ENCODE assay signal across 11 cellular contexts in genomic region chr4:165700855-165701254, GRCh38.
DNase-seq lines count a peak whose midpoint lies in the region; ATAC-seq, FAIRE-seq and TF ChIP-seq lines count a peak whose summit lies in the region.
"Had no signal": no experiment of that assay in that cellular context is flagged by ENCODE, and none has a peak within 500 bp of the region (broad histone marks: within the 10 kb centered on the region; RNA-seq: fewer than 3 reads in every experiment).

No MANE protein-coding gene starts in this region.

- H3K4me1 ChIP-seq in cardiac muscle cell (ENCODE audit: low read depth) (no peaks in the 10 kb centered on the region), right atrium auricular region (no peaks in the 10 kb centered on the region)

- no peak overlapping the region for H3K4me3 Mint-ChIP-seq in stimulated activated naive B cell treated with anti-CD40 and anti-IgM and Interleukin-4, amounts not matched to agents 10 μg/mL and 1 μg/mL and 100 μg/mL, for 72 hours
- H3K4me3 Mint-ChIP-seq: central memory CD8-positive, alpha-beta T cell had no signal

- ATAC-seq in HG03378 (IDR thresholded peaks at IDR 0.05; ENCODE audit: unreplicated experiment) = peak; percentile 45
- ATAC-seq in stimulated activated naive B cell treated with anti-CD40 and anti-IgM and Interleukin-4, amounts not matched to agents 10 μg/mL and 1 μg/mL and 100 μg/mL, for 72 hours (replicated peaks) = peak; percentile 41 to 42
- ATAC-seq in HG02610 (IDR thresholded peaks at IDR 0.05; ENCODE audit: unreplicated experiment) = no peak

- H3K27ac ChIP-seq in cardiac muscle cell = no peak overlapping the region
- no peak overlapping the region for H3K27ac ChIP-seq in right atrium auricular region

- H3K27me3 ChIP-seq in cardiac muscle cell (no peaks in the 10 kb centered on the region), right atrium auricular region (no peaks in the 10 kb centered on the region), bronchial epithelial cell (ENCODE audit: control insufficient read depth, insufficient read depth, low read length) (no peaks in the 10 kb centered on the region)

- no peak for DNase-seq in cardiac muscle cell (ENCODE audit: low read depth in 1 of 2, low spot score in 1 of 2)
- DNase-seq in right atrium auricular region (ENCODE audit: low spot score) = no peak
- DNase-seq in bronchial epithelial cell (ENCODE audit: low read depth) = peak; percentile 33
- DNase-seq in stimulated activated naive B cell treated with anti-CD40 and anti-IgM and Interleukin-4, amounts not matched to agents 10 μg/mL and 1 μg/mL and 100 μg/mL, for 72 hours = no peak
- DNase-seq in NCI-H510A (lab: John Stamatoyannopoulos, UW) = no peak
- DNase-seq in hippocampal formation (lab: John Stamatoyannopoulos, UW) = no peak
- DNase-seq: AML-193, SW 1271 had no signal

- FAIRE-seq in bronchial epithelial cell (lab: Jason Lieb, UNC) = no peak

- no peak overlapping the region for H3K27ac Mint-ChIP-seq in stimulated activated naive B cell treated with anti-CD40 and anti-IgM and Interleukin-4, amounts not matched to agents 10 μg/mL and 1 μg/mL and 100 μg/mL, for 72 hours

- H3K9me3 ChIP-seq in cardiac muscle cell (ENCODE audit: low read depth) (no peaks in the 10 kb centered on the region), right atrium auricular region (no peaks in the 10 kb centered on the region)

- H3K4me1 Mint-ChIP-seq in stimulated activated naive B cell treated with anti-CD40 and anti-IgM and Interleukin-4, amounts not matched to agents 10 μg/mL and 1 μg/mL and 100 μg/mL, for 72 hours = no peaks in the 10 kb centered on the region
- H3K4me1 Mint-ChIP-seq: central memory CD8-positive, alpha-beta T cell had no signal

- H3K27me3 Mint-ChIP-seq in stimulated activated naive B cell treated with anti-CD40 and anti-IgM and Interleukin-4, amounts not matched to agents 10 μg/mL and 1 μg/mL and 100 μg/mL, for 72 hours = no peaks in the 10 kb centered on the region
- H3K27me3 Mint-ChIP-seq: central memory CD8-positive, alpha-beta T cell had no signal

- H3K4me3 ChIP-seq in cardiac muscle cell (no peak overlapping the region), right atrium auricular region (no peak overlapping the region), bronchial epithelial cell (ENCODE audit: low read depth, low read length) (no peak overlapping the region)

- H3K36me3 ChIP-seq in cardiac muscle cell (no peaks in the 10 kb centered on the region), right atrium auricular region (no peaks in the 10 kb centered on the region), bronchial epithelial cell (ENCODE audit: control insufficient read depth, insufficient read depth, low read length) (no peaks in the 10 kb centered on the region)

- TF ChIP-seq CTCF in cardiac muscle cell (IDR thresholded peaks at IDR 0.05; ENCODE audit: low read depth, low read length) = peak; percentile 29
- TF ChIP-seq CTCF in right atrium auricular region (IDR thresholded peaks at IDR 0.05) = peak in 1 of 2 donors; percentile 17
- TF ChIP-seq CTCF in bronchial epithelial cell (IDR thresholded peaks at IDR 0.05; ENCODE audit: insufficient read depth, low read length, severe bottlenecking) = peak; percentile 51

- no peaks in the 10 kb centered on the region for H3K9me3 Mint-ChIP-seq in stimulated activated naive B cell treated with anti-CD40 and anti-IgM and Interleukin-4, amounts not matched to agents 10 μg/mL and 1 μg/mL and 100 μg/mL, for 72 hours

- H3K36me3 Mint-ChIP-seq in stimulated activated naive B cell treated with anti-CD40 and anti-IgM and Interleukin-4, amounts not matched to agents 10 μg/mL and 1 μg/mL and 100 μg/mL, for 72 hours = no peaks in the 10 kb centered on the region
